ENCODE assay signal across 20 cellular contexts in the genomic region with DNA sequence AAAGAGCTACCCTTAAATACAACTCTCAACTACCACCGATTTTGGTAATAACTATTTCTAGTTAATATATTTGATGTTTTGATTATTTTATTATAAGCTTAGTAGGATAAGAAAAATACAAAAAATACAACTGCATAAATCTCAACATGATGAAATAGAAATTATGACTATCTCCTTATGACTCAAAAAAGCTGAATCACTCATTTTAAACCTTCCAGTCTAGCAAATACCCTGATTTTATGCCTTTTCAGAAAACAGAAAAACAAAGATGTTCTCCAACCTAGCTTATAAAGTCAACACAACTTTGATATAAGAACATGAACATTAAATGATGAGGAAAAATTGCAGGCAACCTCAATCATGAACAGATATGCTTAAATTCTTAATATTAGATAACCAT. TPM values are rescaled to one million over a fixed set of nuclear protein-coding genes. Genes with fewer than 3 reads are reported as not detected.
DNase-seq lines count a peak whose midpoint lies in the region; ATAC-seq and TF ChIP-seq lines count a peak whose summit lies in the region.
"Had no signal": no experiment of that assay in that cellular context is flagged by ENCODE, and none has a peak within 500 bp of the region (broad histone marks: within the 10 kb centered on the region; RNA-seq: fewer than 3 reads in every experiment).

No MANE protein-coding gene starts in this region.

- H3K14ac ChIP-seq in mesenchymal stem cell (ENCODE audit: low read length in 2 of 2): no peak overlapping the region

- no peak overlapping the region for H3K4ac ChIP-seq in mesenchymal stem cell (ENCODE audit: low read depth in 1 of 2, low read length in 2 of 2)

- H3K36me3 ChIP-seq in mesenchymal stem cell (ENCODE audit: control insufficient read depth in 1 of 2, insufficient read depth in 2 of 2, low read depth in 1 of 2, low read length in 2 of 2): no peaks in the 10 kb centered on the region

- H3K23ac ChIP-seq in mesenchymal stem cell (ENCODE audit: low read length in 2 of 2): no peak overlapping the region

- intact Hi-C loops in sciatic nerve (cut with DNase I): no loop called here

- no peaks in the 10 kb centered on the region for H3K79me1 ChIP-seq in mesenchymal stem cell (replicated peaks; ENCODE audit: low read length, poor library complexity, severe bottlenecking)

- WGBS in mesenchymal stem cell: no CpG with 5 or more reads among the region's 1 CpG

- H3K4me3 ChIP-seq in epithelial cell of esophagus (ENCODE audit: low read length): no peak overlapping the region
- no peak overlapping the region for H3K4me3 ChIP-seq in mesenchymal stem cell (ENCODE audit: insufficient read depth in 1 of 2, low read depth in 1 of 2, low read length in 2 of 2)

- H3K4me2 ChIP-seq in mesenchymal stem cell (ENCODE audit: low read length, poor library complexity, severe bottlenecking): no peak overlapping the region
- H3K4me2 ChIP-seq: KMS-11 had no signal

- no peak for TF ChIP-seq CTCF in epithelial cell of esophagus (IDR thresholded peaks at IDR 0.05; ENCODE audit: insufficient read depth, low read depth, low read length, missing control alignments)

- H2AK5ac ChIP-seq in mesenchymal stem cell (ENCODE audit: low read length, severe bottlenecking): no peak overlapping the region

- DNase-seq in GM03348 (ENCODE audit: low spot score) (peak; percentile 20), LHCN-M2 (ENCODE audit: low read depth) (peak; percentile 34), epithelial cell of esophagus (ENCODE audit: low read depth) (peak; percentile 34), mesenchymal stem cell (no peak), sciatic nerve (ENCODE audit: low spot score) (no peak), ureter (ENCODE audit: low spot score) (no peak)
- DNase-seq: DMS53, NCI-H1092, NCI-H1417 treated with DMSO at 0.1 percent for 48 hours, NCI-H1694 treated with DMSO at 0.1 percent for 48 hours, NCI-H2081 treated with DMSO at 0.1 percent for 48 hours, NCI-H2171, NCI-H226, NCI-H510A, NCI-H69, SHP77 had no signal

- no peak overlapping the region for H4K91ac ChIP-seq in mesenchymal stem cell (ENCODE audit: low read length)

- H3K18ac ChIP-seq in mesenchymal stem cell (ENCODE audit: low read depth in 1 of 2, low read length in 2 of 2): no peak overlapping the region

- no peaks in the 10 kb centered on the region for H3K4me1 ChIP-seq in mesenchymal stem cell (ENCODE audit: control insufficient read depth, insufficient read depth, low read depth, low read length)

- ATAC-seq in HG03354 (IDR thresholded peaks at IDR 0.05; ENCODE audit: poor library complexity, severe bottlenecking, unreplicated experiment) (no peak), sciatic nerve (no peak), HG02973 (IDR thresholded peaks at IDR 0.05; ENCODE audit: unreplicated experiment) (no peak)

- no peaks in the 10 kb centered on the region for H3K9me3 ChIP-seq in mesenchymal stem cell (ENCODE audit: control insufficient read depth, low read length)

- H3K27ac ChIP-seq in mesenchymal stem cell (ENCODE audit: low read length, poor library complexity, severe bottlenecking): no peak overlapping the region
- H3K27ac ChIP-seq: KMS-11, RWPE1 had no signal

- H2AFZ ChIP-seq in mesenchymal stem cell (ENCODE audit: low read depth, low read length): no peak overlapping the region

- no peak overlapping the region for H4K8ac ChIP-seq in mesenchymal stem cell (ENCODE audit: low read length)

- no peak overlapping the region for H2BK12ac ChIP-seq in mesenchymal stem cell (ENCODE audit: low read length in 2 of 2)

- no peaks in the 10 kb centered on the region for H3K27me3 ChIP-seq in mesenchymal stem cell (ENCODE audit: control insufficient read depth in 1 of 2, insufficient read depth in 1 of 2, low read length in 2 of 2)

- no peak overlapping the region for H2BK5ac ChIP-seq in mesenchymal stem cell (ENCODE audit: low read depth, low read length, poor library complexity, severe bottlenecking)

- H2BK15ac ChIP-seq in mesenchymal stem cell (ENCODE audit: low read depth, poor library complexity, severe bottlenecking): no peak overlapping the region

- peak overlapping the region; percentile 40 for H3K9ac ChIP-seq in mesenchymal stem cell (ENCODE audit: low read length)
- H3K9ac ChIP-seq: KMS-11 had no signal

- no peak overlapping the region for H2BK120ac ChIP-seq in mesenchymal stem cell (ENCODE audit: low read depth, low read length)

RNA-seq across cellular contexts. Expression of a gene that starts 40.2 kb away (rescaled TPM):
- total RNA-seq in LHCN-M2 (2014; rRNA removed) (28.4 and 31.7 TPM in 2 replicates), sciatic nerve (82.7 TPM), ureter (43.9 TPM)
- 23.3 TPM for polyA plus RNA-seq in LHCN-M2 (2012)
- polyA plus RNA-seq in mesenchymal stem cell (2013, experiment 1 of 2): 32.5 TPM
- 32.4 TPM for polyA plus RNA-seq in mesenchymal stem cell (2013, experiment 2 of 2)

RNA-seq across cellular contexts. Expression of a gene that starts 50.8 kb away (rescaled TPM):
- total RNA-seq in LHCN-M2 (2014; rRNA removed): 72.5 and 76.1 TPM in 2 replicates
- polyA plus RNA-seq in LHCN-M2 (2012): 50.4 TPM
- polyA plus RNA-seq in mesenchymal stem cell (2013, experiment 1 of 2): 49.4 TPM
- polyA plus RNA-seq in mesenchymal stem cell (2013, experiment 2 of 2): 49.2 TPM
- 71.8 TPM for total RNA-seq in sciatic nerve
- 118 TPM for total RNA-seq in ureter

Comparison
In these comparisons a context has a peak if more than half of its experiments do, and no peak if none do; other contexts are left out.
1. DNase-seq: peak in GM03348 (single experiment), LHCN-M2 (single experiment) and epithelial cell of esophagus (single experiment); none in mesenchymal stem cell (single experiment), sciatic nerve (single experiment) and ureter (single experiment).